ENCODE assay signal across 8 cellular contexts in genomic region chr5:177600458-177601018, GRCh38. TPM values are rescaled to one million over a fixed set of nuclear protein-coding genes. Genes with fewer than 3 reads are reported as not detected.
A peak's percentile ranks its signal among the peaks of the same experiment; 100 is the strongest.
DNase-seq lines count a peak whose midpoint lies in the region; TF ChIP-seq lines count a peak whose summit lies in the region.

No MANE protein-coding gene starts in this region.

- H3K4me3 Mint-ChIP-seq in activated CD4-positive, alpha-beta memory T cell treated with anti-CD3 and anti-CD28 coated beads for 36 hours: peak overlapping the region; percentile 84

- H3K4me3 ChIP-seq in BE2C (ENCODE audit: low read depth, low read length): peak overlapping the region; percentile 64
- H3K4me3 ChIP-seq in left ventricle myocardium inferior: peak overlapping the region; percentile 95

- no peaks in the 10 kb centered on the region for H3K9me3 ChIP-seq in BE2C
- H3K9me3 ChIP-seq in left ventricle myocardium inferior (replicated peaks): no peaks in the 10 kb centered on the region

- DNase-seq in BE2C (no peak), HCEC 1CT (peak; percentile 11), left ventricle myocardium inferior (no peak), renal cortical epithelial cell (ENCODE audit: low read depth) (peak; percentile 9), NCI-H82 (lab: John Stamatoyannopoulos, UW) (no peak), SHP77 treated with DMSO at 0.1 percent for 48 hours (lab: John Stamatoyannopoulos, UW) (no peak), NCI-H2196 treated with DMSO at 0.1 percent for 48 hours (lab: John Stamatoyannopoulos, UW; ENCODE audit: unreplicated experiment) (no peak)
- DNase-seq in activated CD4-positive, alpha-beta memory T cell treated with anti-CD3 and anti-CD28 coated beads for 36 hours: peak; percentile 30

- no peaks in the 10 kb centered on the region for H3K27me3 ChIP-seq in BE2C
- no peaks in the 10 kb centered on the region for H3K27me3 ChIP-seq in left ventricle myocardium inferior (ENCODE audit: low read depth)

- no peaks in the 10 kb centered on the region; the same call in 1 of the 2 replicates for H3K36me3 ChIP-seq in BE2C
- peaks cover 12% of the 10 kb centered on the region for H3K36me3 ChIP-seq in left ventricle myocardium inferior

- H3K4me1 Mint-ChIP-seq in activated CD4-positive, alpha-beta memory T cell treated with anti-CD3 and anti-CD28 coated beads for 36 hours (ENCODE audit: low read depth): peaks cover 27% of the 10 kb centered on the region

- no peaks in the 10 kb centered on the region for H3K4me1 ChIP-seq in BE2C
- H3K4me1 ChIP-seq in left ventricle myocardium inferior: peaks cover 33% of the 10 kb centered on the region

- TF ChIP-seq CTCF in BE2C (IDR thresholded peaks at IDR 0.05; ENCODE audit: low read depth, low read length): no peak
- TF ChIP-seq CTCF in left ventricle myocardium inferior (IDR thresholded peaks at IDR 0.05; ENCODE audit: borderline replicate concordance): no peak

- intact Hi-C loops in activated CD4-positive, alpha-beta memory T cell treated with anti-CD3 and anti-CD28 coated beads for 36 hours (cut with micrococcal nuclease): loop anchor here (1.0 kb wide), 1 partner anchor 8 kb away; the partner anchor contains the start of gene TMED9
- intact Hi-C loops in left ventricle myocardium inferior (cut with micrococcal nuclease): no loop called here

- peaks cover 16% of the 10 kb centered on the region for H3K36me3 Mint-ChIP-seq in activated CD4-positive, alpha-beta memory T cell treated with anti-CD3 and anti-CD28 coated beads for 36 hours

- H3K27me3 Mint-ChIP-seq in activated CD4-positive, alpha-beta memory T cell treated with anti-CD3 and anti-CD28 coated beads for 36 hours: no peaks in the 10 kb centered on the region

- POLR2A ChIA-PET in activated CD4-positive, alpha-beta memory T cell treated with anti-CD3 and anti-CD28 coated beads for 36 hours (lab: Charles Lee): interaction anchor here (1.2 kb wide), 1 partner anchor 8 kb away, joined by 4 read pairs; no protein-coding TSS in a partner anchor

- peak overlapping the region; percentile 79 for H3K27ac Mint-ChIP-seq in activated CD4-positive, alpha-beta memory T cell treated with anti-CD3 and anti-CD28 coated beads for 36 hours

- CTCF ChIA-PET in activated CD4-positive, alpha-beta memory T cell treated with anti-CD3 and anti-CD28 coated beads for 36 hours (lab: Charles Lee): no interaction called here

- peak overlapping the region; percentile 95 for H3K27ac ChIP-seq in left ventricle myocardium inferior (replicated peaks)

- no peaks in the 10 kb centered on the region for H3K9me3 Mint-ChIP-seq in activated CD4-positive, alpha-beta memory T cell treated with anti-CD3 and anti-CD28 coated beads for 36 hours

RNA-seq across cellular contexts. Expression of gene B4GALT7, which starts 0.6 kb away (rescaled TPM):
- 38.7 TPM for polyA plus RNA-seq in BE2C (2012; ENCODE audit: insufficient read depth, insufficient read length, low read depth)
- total RNA-seq in activated CD4-positive, alpha-beta memory T cell treated with anti-CD3 and anti-CD28 coated beads for 36 hours: 10 to 100 TPM; 15.4 to 16.2 TPM
- total RNA-seq in left ventricle myocardium inferior (17.2 TPM), renal cortical epithelial cell (31.6 and 36.2 TPM in 2 replicates)

RNA-seq across cellular contexts. Expression of gene TMED9, which starts 8.5 kb away (rescaled TPM):
- 482 TPM for polyA plus RNA-seq in BE2C (2012; ENCODE audit: insufficient read depth, insufficient read length, low read depth)
- 100 to 1,000 TPM; 135 to 144 TPM for total RNA-seq in activated CD4-positive, alpha-beta memory T cell treated with anti-CD3 and anti-CD28 coated beads for 36 hours
- 68.7 TPM for total RNA-seq in left ventricle myocardium inferior
- 168 and 181 TPM in 2 replicates for total RNA-seq in renal cortical epithelial cell

RNA-seq across cellular contexts. Expression of gene FAM193B, which starts 46.2 kb away (rescaled TPM):
- polyA plus RNA-seq in BE2C (2012; ENCODE audit: insufficient read depth, insufficient read length, low read depth): 261 TPM
- total RNA-seq in activated CD4-positive, alpha-beta memory T cell treated with anti-CD3 and anti-CD28 coated beads for 36 hours: 10 to 100 TPM; 70.7 to 75.4 TPM
- 21.5 TPM for total RNA-seq in left ventricle myocardium inferior
- 7.3 and 25.4 TPM in 2 replicates for total RNA-seq in renal cortical epithelial cell

Comparison
In these comparisons a context has a peak if more than half of its experiments do, and no peak if none do; other contexts are left out.
1. DNase-seq: peak in HCEC 1CT (single experiment), activated CD4-positive, alpha-beta memory T cell treated with anti-CD3 and anti-CD28 coated beads for 36 hours (single experiment) and renal cortical epithelial cell (single experiment); none in BE2C (single experiment), left ventricle myocardium inferior (single experiment), NCI-H82 (single experiment), SHP77 treated with DMSO at 0.1 percent for 48 hours (single experiment) and NCI-H2196 treated with DMSO at 0.1 percent for 48 hours (single experiment).